20 cellular contexts compared by ENCODE assay signal in the genomic region with DNA sequence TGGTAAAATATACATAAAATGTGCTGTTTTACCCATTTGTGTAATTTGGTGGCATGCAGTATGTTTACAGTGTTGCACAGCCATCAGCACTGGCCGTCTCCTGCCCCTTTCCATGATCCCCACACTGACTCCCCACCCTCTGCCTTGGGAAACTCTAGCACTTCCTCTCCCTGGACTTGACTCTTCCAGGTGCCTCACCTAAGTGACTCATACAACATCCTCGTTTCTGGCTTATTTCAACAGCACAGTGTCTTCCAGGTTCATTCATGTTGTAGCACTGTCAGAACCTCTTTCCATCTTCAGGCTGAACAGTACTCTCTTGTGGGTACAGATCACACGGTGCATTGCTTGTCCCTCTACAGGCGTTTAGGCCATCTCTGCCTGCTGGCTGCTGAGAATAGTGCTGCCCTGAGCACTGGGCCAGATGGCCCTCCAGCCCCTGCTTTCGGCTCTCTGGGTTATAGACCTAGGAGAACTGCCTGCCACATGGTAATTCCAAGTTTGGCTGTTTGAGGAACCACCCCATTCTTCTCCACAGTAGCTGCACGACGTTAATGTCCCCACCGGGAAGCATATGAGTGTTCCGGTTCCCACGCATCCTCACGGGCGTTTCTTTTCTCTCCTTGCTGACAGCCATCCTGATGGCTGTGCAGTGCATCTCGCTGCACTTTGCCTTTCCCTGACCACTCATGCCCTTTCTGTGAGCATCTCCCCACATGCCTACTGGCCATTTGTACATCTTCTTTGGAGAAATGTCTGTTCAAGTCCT.
DNase-seq lines count a peak whose midpoint lies in the region; ATAC-seq, FAIRE-seq and TF ChIP-seq lines count a peak whose summit lies in the region.
"Had no signal": no experiment of that assay in that cellular context is flagged by ENCODE, and none has a peak within 500 bp of the region (broad histone marks: within the 10 kb centered on the region; RNA-seq: fewer than 3 reads in every experiment).

No MANE protein-coding gene starts in this region.

- peak; percentile 38 for DNase-seq in LoVo (ENCODE audit: low spot score)
- peak; percentile 95 for DNase-seq in bronchial epithelial cell (ENCODE audit: low read depth)
- peak; percentile 81 for DNase-seq in keratinocyte (ENCODE audit: low read depth, low spot score)
- peak; percentile 27 for DNase-seq in small intestine
- DNase-seq in Kasumi-1 (lab: John Stamatoyannopoulos, UW): no peak
- DNase-seq in NK-92 treated with Interleukin-12 subunit alpha and Interleukin-12 subunit beta, amount 100 ng/mL, for 24 hours (lab: John Stamatoyannopoulos, UW): no peak
- DNase-seq in cardiac septum (ENCODE audit: low spot score): no peak
- DNase-seq: activated CD4-positive, alpha-beta T cell treated with anti-CD3 and anti-CD28 coated beads for 48 hours; activated naive CD4-positive, alpha-beta T cell treated with anti-CD3 and anti-CD28 coated beads, Interleukin-2, amount 50 U/mL, for 16 hours; activated T-cell treated with anti-CD3 and anti-CD28 coated beads for 4 hours; effector CD8-positive, alpha-beta T cell; MG63; NCI-H187; SK-N-SH; stomach had no signal

- no peak for TF ChIP-seq CTCF in bronchial epithelial cell (IDR thresholded peaks at IDR 0.05; ENCODE audit: insufficient read depth, low read length, severe bottlenecking)
- peak in 2 of 3 experiments; percentile 11 to 24 for TF ChIP-seq CTCF in keratinocyte (optimal IDR thresholded peaks at IDR 0.05 in 1 of 3, IDR thresholded peaks at IDR 0.05 in 1 of 3, conservative IDR thresholded peaks at IDR 0.05 in 1 of 3; ENCODE audit: extremely low read depth in 1 of 3, insufficient read depth in 2 of 3, low read length in 3 of 3)

- H3K4me1 ChIP-seq in keratinocyte (ENCODE audit: control insufficient read depth, extremely low read depth, insufficient read depth, low read length) (peaks cover 50% of the 10 kb centered on the region), small intestine (ENCODE audit: control insufficient read depth in 2 of 2, insufficient read depth in 1 of 2, low read depth in 1 of 2, low read length in 1 of 2) (no peaks in the 10 kb centered on the region)
- H3K4me1 ChIP-seq: breast epithelium had no signal

- intact Hi-C loops in cardiac septum (cut with DNase I): loop anchor here (5.0 kb wide), 1 partner anchor 323 kb away; no protein-coding TSS in a partner anchor

- peak overlapping the region; percentile 63 for H3K4me2 ChIP-seq in keratinocyte (ENCODE audit: control insufficient read depth, extremely low read depth, insufficient read depth, low read depth, low read length)
- H3K4me2 ChIP-seq: SK-N-SH had no signal

- H3K27me3 ChIP-seq in bronchial epithelial cell (ENCODE audit: control insufficient read depth, insufficient read depth, low read length) (no peaks in the 10 kb centered on the region), keratinocyte (ENCODE audit: control insufficient read depth, extremely low read depth, insufficient read depth, low read length) (no peaks in the 10 kb centered on the region), small intestine (ENCODE audit: control insufficient read depth in 2 of 2, insufficient read depth in 2 of 2, low read length in 2 of 2) (no peaks in the 10 kb centered on the region)
- H3K27me3 ChIP-seq: breast epithelium, MG63, stomach had no signal

- WGBS in small intestine, 3 donors: 85 to 87% (median 86%) methylated on average over 13 of the region's 13 CpGs

- peak overlapping the region; percentile 17 for H2AFZ ChIP-seq in keratinocyte (ENCODE audit: control insufficient read depth, low read length)

- dilution Hi-C loops in keratinocyte (cut with MboI; ENCODE audit: extremely low pct_ligation_motif_present, low sequenced_read_pairs): no loop called here

- H3K4me3 ChIP-seq in bronchial epithelial cell (ENCODE audit: low read depth, low read length) (no peak overlapping the region), keratinocyte (ENCODE audit: control insufficient read depth in 2 of 3, extremely low read depth in 1 of 3, insufficient read depth in 2 of 3, low read depth in 1 of 3, low read length in 3 of 3) (no peak overlapping the region), small intestine (ENCODE audit: low read depth in 1 of 2, low read length in 2 of 2) (no peak overlapping the region)
- H3K4me3 ChIP-seq: breast epithelium, HAP-1, MG63, stomach had no signal

- no peaks in the 10 kb centered on the region for H3K9me3 ChIP-seq in keratinocyte (ENCODE audit: control insufficient read depth, low read depth, low read length)
- no peaks in the 10 kb centered on the region for H3K9me3 ChIP-seq in small intestine (ENCODE audit: control insufficient read depth, low read depth)
- H3K9me3 ChIP-seq: breast epithelium, HAP-1, MG63, SK-N-SH, stomach had no signal

- no peaks in the 10 kb centered on the region for H3K79me2 ChIP-seq in keratinocyte (ENCODE audit: control insufficient read depth, insufficient read depth, low read length)

- peaks cover 4% of the 10 kb centered on the region for H3K9me1 ChIP-seq in keratinocyte (ENCODE audit: control insufficient read depth, extremely low read depth, insufficient read depth, low read length)

- peak overlapping the region; percentile 66 for H3K9ac ChIP-seq in keratinocyte (ENCODE audit: control insufficient read depth, extremely low read depth, insufficient read depth, low read length)
- H3K9ac ChIP-seq: SK-N-SH had no signal

- no peak for ATAC-seq in GM19467 (IDR thresholded peaks at IDR 0.05; ENCODE audit: unreplicated experiment)

- H3K27ac ChIP-seq in keratinocyte (ENCODE audit: control insufficient read depth, insufficient read depth, low read length) (peak overlapping the region; percentile 91), small intestine (ENCODE audit: low read depth in 1 of 2, low read length in 1 of 2) (no peak overlapping the region)
- H3K27ac ChIP-seq: breast epithelium had no signal

- H3K36me3 ChIP-seq in bronchial epithelial cell (ENCODE audit: control insufficient read depth, insufficient read depth, low read length): peaks cover 16% of the 10 kb centered on the region
- H3K36me3 ChIP-seq in keratinocyte (ENCODE audit: control insufficient read depth in 2 of 2, extremely low read depth in 1 of 2, insufficient read depth in 2 of 2, low read length in 2 of 2): peaks cover 7 to 9% of the 10 kb centered on the region in 2 experiments
- H3K36me3 ChIP-seq in small intestine (ENCODE audit: control insufficient read depth in 2 of 2, insufficient read depth in 2 of 2, low read length in 2 of 2): peaks cover 4 to 8% of the 10 kb centered on the region in 2 donors
- H3K36me3 ChIP-seq: breast epithelium had no signal

- H4K20me1 ChIP-seq in keratinocyte (ENCODE audit: control insufficient read depth, extremely low read depth, insufficient read depth, low read length): no peaks in the 10 kb centered on the region

- FAIRE-seq in bronchial epithelial cell (lab: Jason Lieb, UNC): peak; percentile 96
- FAIRE-seq in keratinocyte (lab: Jason Lieb, UNC): peak; percentile 99
- FAIRE-seq in small intestine (lab: Jason Lieb, UNC): no peak
- FAIRE-seq: G401.6, GM12891 had no signal

Comparison
In these comparisons a context has a peak if more than half of its experiments do, and no peak if none do; other contexts are left out.
1. DNase-seq: peak in LoVo (single experiment), bronchial epithelial cell (single experiment), keratinocyte (single experiment) and small intestine (single experiment); none in Kasumi-1 (0 of 2), NK-92 treated with Interleukin-12 subunit alpha and Interleukin-12 subunit beta, amount 100 ng/mL, for 24 hours (single experiment) and cardiac septum (single experiment).